In genomic region chr15:69119016-69119415, GRCh38 we compare ENCODE assay signal across 18 cellular contexts.
"Had no signal": no experiment of that assay in that cellular context is flagged by ENCODE, and none has a peak within 500 bp of the region (broad histone marks: within the 10 kb centered on the region; RNA-seq: fewer than 3 reads in every experiment).

No MANE protein-coding gene starts in this region.

- H3K9me3 Mint-ChIP-seq: activated naive CD4-positive, alpha-beta T cell treated with anti-CD3 and anti-CD28 coated beads for 36 hours; activated naive CD8-positive, alpha-beta T cell treated with anti-CD3 and anti-CD28 coated beads, Interleukin-2, amount 10 ng/mL, durations not matched to agents 7 days and 5 days; nephron; WTC11 had no signal

- H3K36me3 Mint-ChIP-seq: activated naive CD8-positive, alpha-beta T cell treated with anti-CD3 and anti-CD28 coated beads, Interleukin-2, amount 10 ng/mL, durations not matched to agents 7 days and 5 days; WTC11 had no signal

- H3K27ac ChIP-seq: cardiac muscle cell, epithelial cell of prostate, heart right ventricle, tibial artery had no signal

- H3K4me3 Mint-ChIP-seq: activated CD4-positive, alpha-beta T cell treated with anti-CD3 and anti-CD28 coated beads for 36 hours; activated naive CD4-positive, alpha-beta T cell treated with anti-CD3 and anti-CD28 coated beads for 36 hours; activated naive CD8-positive, alpha-beta T cell treated with anti-CD3 and anti-CD28 coated beads, Interleukin-2, amount 10 ng/mL, durations not matched to agents 7 days and 5 days; nephron had no signal

- H3K9me3 ChIP-seq: heart right ventricle, tibial artery had no signal

- H3K36me3 ChIP-seq: cardiac muscle cell, heart right ventricle, tibial artery had no signal

- H3K27ac Mint-ChIP-seq: activated CD4-positive, alpha-beta T cell treated with anti-CD3 and anti-CD28 coated beads for 36 hours; activated naive CD4-positive, alpha-beta T cell treated with anti-CD3 and anti-CD28 coated beads for 36 hours; activated naive CD8-positive, alpha-beta T cell treated with anti-CD3 and anti-CD28 coated beads, Interleukin-2, amount 10 ng/mL, durations not matched to agents 7 days and 5 days; WTC11 had no signal

- ATAC-seq: activated CD4-positive, alpha-beta T cell treated with anti-CD3 and anti-CD28 coated beads for 36 hours; stimulated activated naive CD8-positive, alpha-beta T cell treated with anti-CD3 and anti-CD28 coated beads, Interleukin-15, Interleukin-2, amounts not matched to agents 100 U/mL and 50 U/mL, for 24 hours had no signal

- DNase-seq: activated CD4-positive, alpha-beta T cell treated with anti-CD3 and anti-CD28 coated beads for 36 hours; activated CD4-positive, alpha-beta T cell treated with anti-CD3 and anti-CD28 coated beads, Interleukin-2, amount 50 U/mL, for 48 hours; activated naive CD4-positive, alpha-beta T cell treated with anti-CD3 and anti-CD28 coated beads for 36 hours; activated naive CD8-positive, alpha-beta T cell treated with anti-CD3 and anti-CD28 coated beads, Interleukin-2, amount 10 ng/mL, durations not matched to agents 7 days and 5 days; activated T-cell treated with anti-CD3 and anti-CD28 coated beads, Interleukin-2, amount 50 U/mL, for 48 hours; cortex of kidney; heart right ventricle; left cardiac atrium; nucleus accumbens; posterior cingulate gyrus; stimulated activated CD4-positive, alpha-beta T cell treated with anti-CD3 and anti-CD28 coated beads, Interleukin-4, amount 100 ng/mL, for 1 hour; stimulated activated naive CD8-positive, alpha-beta T cell treated with anti-CD3 and anti-CD28 coated beads, Interleukin-15, Interleukin-2, amounts not matched to agents 100 U/mL and 50 U/mL, for 24 hours; substantia nigra; tibial artery had no signal

- H3K4me3 ChIP-seq: cardiac muscle cell, heart right ventricle, tibial artery had no signal
